ENCODE assay signal across 18 cellular contexts in the genomic region with DNA sequence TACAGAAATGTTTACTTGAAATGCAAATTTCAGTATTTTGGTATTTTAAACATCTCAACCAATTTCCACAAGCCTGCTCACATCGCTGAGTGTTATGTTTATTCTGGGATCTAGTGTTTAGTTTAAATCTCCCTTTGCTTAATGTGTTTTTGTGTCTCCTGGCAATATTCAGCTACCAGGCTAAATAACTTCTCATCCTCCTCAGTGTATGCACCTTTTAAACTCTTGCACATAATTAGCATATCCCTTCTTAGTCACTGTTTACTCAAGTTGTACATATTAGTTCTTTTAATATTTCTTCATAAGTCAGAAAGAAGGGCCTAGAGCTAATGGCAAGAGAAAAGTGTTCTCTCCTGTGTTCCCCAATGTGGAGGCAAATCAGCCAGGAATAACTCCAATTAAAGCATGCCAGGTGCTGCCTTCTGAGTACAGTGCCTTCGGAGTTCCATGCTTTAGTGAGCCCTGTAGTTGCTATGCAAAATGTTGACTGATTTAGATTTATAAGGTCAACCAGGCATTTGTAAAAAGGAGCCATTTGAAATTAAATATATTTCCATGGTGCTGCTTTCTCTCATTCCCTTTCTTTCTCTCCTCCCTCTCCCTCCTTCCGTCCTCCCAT.
"Had no signal": no experiment of that assay in that cellular context is flagged by ENCODE, and none has a peak within 500 bp of the region (broad histone marks: within the 10 kb centered on the region; RNA-seq: fewer than 3 reads in every experiment).

No MANE protein-coding gene starts in this region.

- H3K4me3 Mint-ChIP-seq: activated naive CD8-positive, alpha-beta T cell treated with anti-CD3 and anti-CD28 coated beads for 36 hours; activated T-cell treated with anti-CD3 and anti-CD28 coated beads, Interleukin-2, amount 50 U/mL, for 24 hours; immature natural killer cell; naive thymus-derived CD4-positive, alpha-beta T cell; stimulated activated effector memory CD8-positive, alpha-beta T cell treated with anti-CD3 and anti-CD28 coated beads, Interleukin-12 subunit alpha, Interleukin-12 subunit beta, amount 100 ng/mL, for 72 hours had no signal

- DNase-seq: activated CD4-positive, alpha-beta T cell treated with anti-CD3 and anti-CD28 coated beads, Interleukin-2, amount 50 U/mL, for 4 hours; activated effector memory CD4-positive, alpha-beta T cell treated with anti-CD3 and anti-CD28 coated beads, Interleukin-2, amount 50 U/mL, for 16 hours; activated naive CD8-positive, alpha-beta T cell treated with anti-CD3 and anti-CD28 coated beads for 36 hours; activated T-cell treated with anti-CD3 and anti-CD28 coated beads, Interleukin-2, amount 50 U/mL, for 24 hours; anterior cingulate cortex; effector CD8-positive, alpha-beta T cell; immature natural killer cell; left colon; naive thymus-derived CD4-positive, alpha-beta T cell; posterior cingulate gyrus; right cardiac atrium; substantia nigra; transverse colon had no signal

- H3K27me3 ChIP-seq: neutrophil, transverse colon had no signal

- H3K9me3 ChIP-seq: neutrophil, transverse colon had no signal

- ATAC-seq: activated CD4-positive, CD25-positive, alpha-beta regulatory T cell treated with anti-CD3 and anti-CD28 coated beads, Interleukin-2, amount 50 U/mL, for 24 hours; left colon; naive thymus-derived CD4-positive, alpha-beta T cell; right cardiac atrium; stimulated activated effector memory CD8-positive, alpha-beta T cell treated with anti-CD3 and anti-CD28 coated beads, Interleukin-12 subunit alpha, Interleukin-12 subunit beta, amount 100 ng/mL, for 72 hours had no signal

- H3K4me3 ChIP-seq: coronary artery, smooth muscle cell, transverse colon had no signal

- H3K36me3 ChIP-seq: neutrophil, transverse colon had no signal

- H3K36me3 Mint-ChIP-seq: activated naive CD8-positive, alpha-beta T cell treated with anti-CD3 and anti-CD28 coated beads for 36 hours; immature natural killer cell; naive thymus-derived CD4-positive, alpha-beta T cell; stimulated activated effector memory CD8-positive, alpha-beta T cell treated with anti-CD3 and anti-CD28 coated beads, Interleukin-12 subunit alpha, Interleukin-12 subunit beta, amount 100 ng/mL, for 72 hours had no signal

- H3K4me1 Mint-ChIP-seq: activated naive CD8-positive, alpha-beta T cell treated with anti-CD3 and anti-CD28 coated beads for 36 hours; immature natural killer cell; stimulated activated effector memory CD8-positive, alpha-beta T cell treated with anti-CD3 and anti-CD28 coated beads, Interleukin-12 subunit alpha, Interleukin-12 subunit beta, amount 100 ng/mL, for 72 hours had no signal

- H3K4me2 ChIP-seq: smooth muscle cell had no signal

- H3K9me3 Mint-ChIP-seq: activated naive CD8-positive, alpha-beta T cell treated with anti-CD3 and anti-CD28 coated beads for 36 hours; activated T-cell treated with anti-CD3 and anti-CD28 coated beads, Interleukin-2, amount 50 U/mL, for 24 hours; naive thymus-derived CD4-positive, alpha-beta T cell had no signal

- H3K27ac ChIP-seq: coronary artery, neutrophil, transverse colon had no signal

- H3K27ac Mint-ChIP-seq: activated naive CD8-positive, alpha-beta T cell treated with anti-CD3 and anti-CD28 coated beads for 36 hours; activated T-cell treated with anti-CD3 and anti-CD28 coated beads, Interleukin-2, amount 50 U/mL, for 24 hours; immature natural killer cell; naive thymus-derived CD4-positive, alpha-beta T cell; stimulated activated effector memory CD8-positive, alpha-beta T cell treated with anti-CD3 and anti-CD28 coated beads, Interleukin-12 subunit alpha, Interleukin-12 subunit beta, amount 100 ng/mL, for 72 hours had no signal
